In genomic region chr1:234675561-234675960, GRCh38 we compare ENCODE assay signal across 9 cellular contexts.
DNase-seq lines count a peak whose midpoint lies in the region; ATAC-seq lines count a peak whose summit lies in the region.
"Had no signal": no experiment of that assay in that cellular context is flagged by ENCODE, and none has a peak within 500 bp of the region (broad histone marks: within the 10 kb centered on the region; RNA-seq: fewer than 3 reads in every experiment).

No MANE protein-coding gene starts in this region.

- 0 out of 2 replicates have a peak, but pooled peaks cover 5% of the 10 kb centered on the region for H3K4me1 ChIP-seq in SJCRH30
- H3K4me1 ChIP-seq in iPS-18a (ENCODE audit: control insufficient read depth, low read depth, low read length): peaks cover 9% of the 10 kb centered on the region

- POLR2A ChIA-PET in activated CD4-positive, alpha-beta T cell treated with anti-CD3 and anti-CD28 coated beads for 36 hours (lab: Charles Lee): no interaction called here

- no peak for ATAC-seq in activated CD4-positive, alpha-beta T cell treated with anti-CD3 and anti-CD28 coated beads for 36 hours
- no peak for ATAC-seq in stimulated activated effector memory CD8-positive, alpha-beta T cell treated with anti-CD3 and anti-CD28 coated beads, Interleukin-12 subunit alpha, Interleukin-12 subunit beta, amount 100 ng/mL, for 72 hours

- no peak overlapping the region for H3K27ac Mint-ChIP-seq in activated CD4-positive, alpha-beta T cell treated with anti-CD3 and anti-CD28 coated beads for 36 hours
- no peak overlapping the region for H3K27ac Mint-ChIP-seq in stimulated activated effector memory CD8-positive, alpha-beta T cell treated with anti-CD3 and anti-CD28 coated beads, Interleukin-12 subunit alpha, Interleukin-12 subunit beta, amount 100 ng/mL, for 72 hours

- H3K4me3 Mint-ChIP-seq in activated CD4-positive, alpha-beta T cell treated with anti-CD3 and anti-CD28 coated beads for 36 hours: peak overlapping the region; percentile 67
- peak overlapping the region; percentile 58 for H3K4me3 Mint-ChIP-seq in stimulated activated effector memory CD8-positive, alpha-beta T cell treated with anti-CD3 and anti-CD28 coated beads, Interleukin-12 subunit alpha, Interleukin-12 subunit beta, amount 100 ng/mL, for 72 hours

- H3K9ac ChIP-seq in iPS-18a (ENCODE audit: low read length): peak overlapping the region; percentile 48

- H3K36me3 Mint-ChIP-seq in activated CD4-positive, alpha-beta T cell treated with anti-CD3 and anti-CD28 coated beads for 36 hours (ENCODE audit: low read depth): no peaks in the 10 kb centered on the region
- no peaks in the 10 kb centered on the region for H3K36me3 Mint-ChIP-seq in stimulated activated effector memory CD8-positive, alpha-beta T cell treated with anti-CD3 and anti-CD28 coated beads, Interleukin-12 subunit alpha, Interleukin-12 subunit beta, amount 100 ng/mL, for 72 hours

- H3K27me3 ChIP-seq in SJCRH30: no peaks in the 10 kb centered on the region
- no peaks in the 10 kb centered on the region for H3K27me3 ChIP-seq in iPS-18a (ENCODE audit: control insufficient read depth, insufficient read depth, low read length)
- H3K27me3 ChIP-seq: vagina had no signal

- H3K4me1 Mint-ChIP-seq in activated CD4-positive, alpha-beta T cell treated with anti-CD3 and anti-CD28 coated beads for 36 hours: peaks cover 17% of the 10 kb centered on the region
- peaks cover 14% of the 10 kb centered on the region for H3K4me1 Mint-ChIP-seq in stimulated activated effector memory CD8-positive, alpha-beta T cell treated with anti-CD3 and anti-CD28 coated beads, Interleukin-12 subunit alpha, Interleukin-12 subunit beta, amount 100 ng/mL, for 72 hours

- no peaks in the 10 kb centered on the region for H3K9me3 ChIP-seq in SJCRH30 (replicated peaks)
- no peaks in the 10 kb centered on the region for H3K9me3 ChIP-seq in iPS-18a (ENCODE audit: control insufficient read depth, low read depth, low read length)
- H3K9me3 ChIP-seq: vagina had no signal

- peak overlapping the region; percentile 56 for H3K4me3 ChIP-seq in SJCRH30
- peak overlapping the region; percentile 64 for H3K4me3 ChIP-seq in iPS-18a (ENCODE audit: low read length)

- H3K36me3 ChIP-seq in SJCRH30: no peaks in the 10 kb centered on the region
- H3K36me3 ChIP-seq in iPS-18a (ENCODE audit: control insufficient read depth, low read depth, low read length): no peaks in the 10 kb centered on the region
- H3K36me3 ChIP-seq: vagina had no signal

- CTCF ChIA-PET in activated CD4-positive, alpha-beta T cell treated with anti-CD3 and anti-CD28 coated beads for 36 hours (lab: Charles Lee): no interaction called here

- DNase-seq in activated CD4-positive, alpha-beta T cell treated with anti-CD3 and anti-CD28 coated beads for 36 hours: no peak
- DNase-seq in activated CD4-positive, alpha-beta T cell treated with anti-CD3 and anti-CD28 coated beads, Interleukin-2, amount 50 U/mL, for 1 hour: no peak
- DNase-seq in SJCRH30: peak; percentile 71 to 78
- no peak for DNase-seq in stimulated activated effector memory CD8-positive, alpha-beta T cell treated with anti-CD3 and anti-CD28 coated beads, Interleukin-12 subunit alpha, Interleukin-12 subunit beta, amount 100 ng/mL, for 72 hours (ENCODE audit: low spot score in 2 of 2)
- DNase-seq in stimulated activated naive CD4-positive, alpha-beta T cell (lab: John Stamatoyannopoulos, UW): no peak
- DNase-seq in SIG-M5 (lab: John Stamatoyannopoulos, UW): no peak
- DNase-seq in putamen (ENCODE audit: low spot score): no peak

- no peaks in the 10 kb centered on the region for H3K9me3 Mint-ChIP-seq in activated CD4-positive, alpha-beta T cell treated with anti-CD3 and anti-CD28 coated beads for 36 hours (ENCODE audit: low read depth)
- H3K9me3 Mint-ChIP-seq in stimulated activated effector memory CD8-positive, alpha-beta T cell treated with anti-CD3 and anti-CD28 coated beads, Interleukin-12 subunit alpha, Interleukin-12 subunit beta, amount 100 ng/mL, for 72 hours: no peaks in the 10 kb centered on the region

- intact Hi-C loops in activated CD4-positive, alpha-beta T cell treated with anti-CD3 and anti-CD28 coated beads for 36 hours (cut with DNase I, micrococcal nuclease): loop anchor here in 1 of 2 experiments (5.0 kb wide), 1 partner anchor 63 kb away; the partner anchor contains the start of gene IRF2BP2

- no peaks in the 10 kb centered on the region for H3K27me3 Mint-ChIP-seq in activated CD4-positive, alpha-beta T cell treated with anti-CD3 and anti-CD28 coated beads for 36 hours

- H3K27ac ChIP-seq in SJCRH30 (peak overlapping the region; percentile 64), iPS-18a (ENCODE audit: low read length) (no peak overlapping the region)
- H3K27ac ChIP-seq: vagina had no signal

Comparison
In these comparisons a context has a peak if more than half of its experiments do, and no peak if none do; other contexts are left out.
1. DNase-seq: peak in SJCRH30 (2 of 2); none in activated CD4-positive, alpha-beta T cell treated with anti-CD3 and anti-CD28 coated beads for 36 hours (single experiment), activated CD4-positive, alpha-beta T cell treated with anti-CD3 and anti-CD28 coated beads, Interleukin-2, amount 50 U/mL, for 1 hour (single experiment), stimulated activated effector memory CD8-positive, alpha-beta T cell treated with anti-CD3 and anti-CD28 coated beads, Interleukin-12 subunit alpha, Interleukin-12 subunit beta, amount 100 ng/mL, for 72 hours (0 of 2), stimulated activated naive CD4-positive, alpha-beta T cell (0 of 6), SIG-M5 (single experiment) and putamen (single experiment).